Comparison of ENCODE assay signal across 2 cellular contexts in the genomic region with DNA sequence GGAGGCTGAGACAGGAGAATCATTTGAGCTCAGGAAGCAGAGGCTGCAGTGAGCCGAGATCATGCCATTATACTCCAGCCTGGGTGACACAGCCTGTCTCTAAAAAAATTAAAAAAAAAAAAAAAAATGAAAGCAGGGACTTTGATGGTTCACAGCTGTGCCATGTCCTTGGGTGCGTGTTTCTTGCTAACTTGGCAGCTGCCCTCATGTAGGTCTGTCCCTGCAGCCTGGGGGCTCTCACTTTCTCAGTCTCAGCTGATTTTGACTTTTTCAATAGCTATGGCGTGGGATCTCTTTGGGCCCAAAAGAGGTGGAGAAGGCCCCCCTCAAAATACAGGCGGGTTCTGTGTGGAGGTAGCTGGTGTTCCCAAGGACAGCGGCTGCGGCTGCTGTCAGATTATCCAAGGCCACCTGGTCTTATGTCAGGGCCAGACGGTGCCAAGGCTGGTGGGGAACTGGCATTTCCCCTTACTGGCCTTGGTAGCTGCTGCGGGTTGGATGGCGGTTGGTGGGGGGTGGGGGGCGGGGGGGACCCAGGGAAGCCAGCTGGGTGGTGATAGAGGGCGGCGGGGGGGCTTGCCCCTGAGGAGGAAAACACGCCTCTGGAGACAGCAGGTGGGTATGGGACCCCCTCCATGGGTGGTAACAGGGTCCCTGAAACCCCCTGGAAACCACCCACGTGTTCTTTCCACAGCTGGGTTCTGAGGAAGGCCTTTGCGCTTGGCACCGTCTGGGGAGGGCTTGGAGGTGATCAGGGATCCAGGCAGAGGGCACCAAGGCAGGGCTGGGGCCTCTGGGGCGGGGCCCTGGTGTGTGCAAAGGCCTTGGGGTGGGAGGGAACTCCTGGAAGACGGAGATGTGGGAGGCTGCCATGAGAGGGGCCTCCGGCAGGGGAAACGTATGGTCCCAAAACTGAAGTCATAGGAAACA.
TF ChIP-seq lines count a peak whose summit lies in the region.

No MANE protein-coding gene starts in this region.

TF ChIP-seq in HepG2, 621 proteins besides CTCF, POLR2A, EP300 and RAD21:
- TF ChIP-seq, protein P1, sequence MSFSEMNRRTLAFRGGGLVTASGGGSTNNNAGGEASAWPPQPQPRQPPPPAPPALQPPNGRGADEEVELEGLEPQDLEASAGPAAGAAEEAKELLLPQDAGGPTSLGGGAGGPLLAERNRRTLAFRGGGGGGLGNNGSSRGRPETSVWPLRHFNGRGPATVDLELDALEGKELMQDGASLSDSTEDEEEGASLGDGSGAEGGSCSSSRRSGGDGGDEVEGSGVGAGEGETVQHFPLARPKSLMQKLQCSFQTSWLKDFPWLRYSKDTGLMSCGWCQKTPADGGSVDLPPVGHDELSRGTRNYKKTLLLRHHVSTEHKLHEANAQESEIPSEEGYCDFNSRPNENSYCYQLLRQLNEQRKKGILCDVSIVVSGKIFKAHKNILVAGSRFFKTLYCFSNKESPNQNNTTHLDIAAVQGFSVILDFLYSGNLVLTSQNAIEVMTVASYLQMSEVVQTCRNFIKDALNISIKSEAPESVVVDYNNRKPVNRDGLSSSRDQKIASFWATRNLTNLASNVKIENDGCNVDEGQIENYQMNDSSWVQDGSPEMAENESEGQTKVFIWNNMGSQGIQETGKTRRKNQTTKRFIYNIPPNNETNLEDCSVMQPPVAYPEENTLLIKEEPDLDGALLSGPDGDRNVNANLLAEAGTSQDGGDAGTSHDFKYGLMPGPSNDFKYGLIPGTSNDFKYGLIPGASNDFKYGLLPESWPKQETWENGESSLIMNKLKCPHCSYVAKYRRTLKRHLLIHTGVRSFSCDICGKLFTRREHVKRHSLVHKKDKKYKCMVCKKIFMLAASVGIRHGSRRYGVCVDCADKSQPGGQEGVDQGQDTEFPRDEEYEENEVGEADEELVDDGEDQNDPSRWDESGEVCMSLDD (CRISPR knock-in tag; IDR thresholded peaks at IDR 0.05; ENCODE audit: borderline replicate concordance) = no peak
- TF ChIP-seq ZNF350 (CRISPR knock-in tag; IDR thresholded peaks at IDR 0.05; ENCODE audit: borderline replicate concordance, low read depth) (no peak), ZFP36L2 (CRISPR knock-in tag; IDR thresholded peaks at IDR 0.05) (no peak), GRHL1 (CRISPR knock-in tag; conservative IDR thresholded peaks at IDR 0.05) (no peak), AKAP8 (CRISPR knock-in tag; IDR thresholded peaks at IDR 0.05) (0 out of 2 replicates have a peak, but pooled peaks have one; percentile 5), YEATS4 (CRISPR knock-in tag; IDR thresholded peaks at IDR 0.05; ENCODE audit: borderline replicate concordance) (no peak), ZMYM4 (CRISPR knock-in tag; IDR thresholded peaks at IDR 0.05) (no peak), RFX1 (IDR thresholded peaks at IDR 0.05) (no peak), CREB1 (IDR thresholded peaks at IDR 0.05) (no peak), CREB1 (CRISPR knock-in tag; IDR thresholded peaks at IDR 0.05) (no peak), AGO2 (optimal IDR thresholded peaks at IDR 0.05; ENCODE audit: low read depth, low read length) (peak; percentile 86), RBM22 (optimal IDR thresholded peaks at IDR 0.05; ENCODE audit: low read length) (peak; percentile 24)
- TF ChIP-seq, protein P2, sequence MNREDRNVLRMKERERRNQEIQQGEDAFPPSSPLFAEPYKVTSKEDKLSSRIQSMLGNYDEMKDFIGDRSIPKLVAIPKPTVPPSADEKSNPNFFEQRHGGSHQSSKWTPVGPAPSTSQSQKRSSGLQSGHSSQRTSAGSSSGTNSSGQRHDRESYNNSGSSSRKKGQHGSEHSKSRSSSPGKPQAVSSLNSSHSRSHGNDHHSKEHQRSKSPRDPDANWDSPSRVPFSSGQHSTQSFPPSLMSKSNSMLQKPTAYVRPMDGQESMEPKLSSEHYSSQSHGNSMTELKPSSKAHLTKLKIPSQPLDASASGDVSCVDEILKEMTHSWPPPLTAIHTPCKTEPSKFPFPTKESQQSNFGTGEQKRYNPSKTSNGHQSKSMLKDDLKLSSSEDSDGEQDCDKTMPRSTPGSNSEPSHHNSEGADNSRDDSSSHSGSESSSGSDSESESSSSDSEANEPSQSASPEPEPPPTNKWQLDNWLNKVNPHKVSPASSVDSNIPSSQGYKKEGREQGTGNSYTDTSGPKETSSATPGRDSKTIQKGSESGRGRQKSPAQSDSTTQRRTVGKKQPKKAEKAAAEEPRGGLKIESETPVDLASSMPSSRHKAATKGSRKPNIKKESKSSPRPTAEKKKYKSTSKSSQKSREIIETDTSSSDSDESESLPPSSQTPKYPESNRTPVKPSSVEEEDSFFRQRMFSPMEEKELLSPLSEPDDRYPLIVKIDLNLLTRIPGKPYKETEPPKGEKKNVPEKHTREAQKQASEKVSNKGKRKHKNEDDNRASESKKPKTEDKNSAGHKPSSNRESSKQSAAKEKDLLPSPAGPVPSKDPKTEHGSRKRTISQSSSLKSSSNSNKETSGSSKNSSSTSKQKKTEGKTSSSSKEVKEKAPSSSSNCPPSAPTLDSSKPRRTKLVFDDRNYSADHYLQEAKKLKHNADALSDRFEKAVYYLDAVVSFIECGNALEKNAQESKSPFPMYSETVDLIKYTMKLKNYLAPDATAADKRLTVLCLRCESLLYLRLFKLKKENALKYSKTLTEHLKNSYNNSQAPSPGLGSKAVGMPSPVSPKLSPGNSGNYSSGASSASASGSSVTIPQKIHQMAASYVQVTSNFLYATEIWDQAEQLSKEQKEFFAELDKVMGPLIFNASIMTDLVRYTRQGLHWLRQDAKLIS (CRISPR knock-in tag; IDR thresholded peaks at IDR 0.05) = no peak
- TF ChIP-seq, protein P3, sequence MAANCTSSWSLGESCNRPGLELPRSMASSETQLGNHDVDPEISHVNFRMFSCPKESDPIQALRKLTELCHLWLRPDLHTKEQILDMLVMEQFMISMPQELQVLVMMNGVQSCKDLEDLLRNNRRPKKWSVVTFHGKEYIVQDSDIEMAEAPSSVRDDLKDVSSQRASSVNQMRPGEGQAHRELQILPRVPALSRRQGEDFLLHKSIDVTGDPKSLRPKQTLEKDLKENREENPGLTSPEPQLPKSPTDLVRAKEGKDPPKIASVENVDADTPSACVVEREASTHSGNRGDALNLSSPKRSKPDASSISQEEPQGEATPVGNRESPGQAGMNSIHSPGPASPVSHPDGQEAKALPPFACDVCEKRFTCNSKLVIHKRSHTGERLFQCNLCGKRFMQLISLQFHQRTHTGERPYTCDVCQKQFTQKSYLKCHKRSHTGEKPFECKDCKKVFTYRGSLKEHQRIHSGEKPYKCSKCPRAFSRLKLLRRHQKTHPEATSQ (CRISPR knock-in tag; IDR thresholded peaks at IDR 0.05; ENCODE audit: borderline replicate concordance) = no peak

TF ChIP-seq in endothelial cell of umbilical vein, 7 proteins besides CTCF, POLR2A, EP300 and RAD21:
- TF ChIP-seq GATA2 (IDR thresholded peaks at IDR 0.05; ENCODE audit: insufficient read depth, insufficient read length, low read depth, low read length) (no peak), JUN (IDR thresholded peaks at IDR 0.05; ENCODE audit: borderline replicate concordance, insufficient read depth, insufficient read length, low read depth) (no peak), FOS (IDR thresholded peaks at IDR 0.05; ENCODE audit: borderline replicate concordance, insufficient read depth, low read length) (no peak), POLR2AphosphoS5 (IDR thresholded peaks at IDR 0.05; ENCODE audit: insufficient read depth, low read depth, low read length) (no peak), EZH2 (IDR thresholded peaks at IDR 0.05; ENCODE audit: borderline replicate concordance, low read depth, low read length, severe bottlenecking) (no peak), MYC (IDR thresholded peaks at IDR 0.05; ENCODE audit: low read depth, low read length) (no peak), MAX (IDR thresholded peaks at IDR 0.05; ENCODE audit: insufficient read depth, insufficient read length) (no peak)
